Comparison of ENCODE assay signal across 15 cellular contexts in the genomic region with DNA sequence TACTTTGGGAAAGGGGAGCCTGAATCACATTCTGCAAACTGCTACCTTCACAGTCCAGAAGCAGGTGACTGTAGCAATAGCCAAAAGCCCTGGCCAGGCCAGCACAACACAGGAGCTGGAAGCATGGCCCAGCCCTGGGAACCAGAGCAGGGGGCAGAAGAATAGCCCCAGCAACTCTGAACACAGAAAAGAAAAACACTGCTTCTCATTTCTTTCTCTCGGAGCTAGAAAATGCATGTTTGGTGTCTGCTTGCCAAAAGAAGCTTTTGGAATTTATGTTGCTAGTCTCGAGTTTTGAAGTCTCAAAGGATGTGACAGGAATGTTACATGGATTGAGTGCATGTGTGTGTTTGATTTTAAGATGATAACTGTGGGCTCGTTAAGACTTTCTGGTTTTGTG.
DNase-seq lines count a peak whose midpoint lies in the region; ATAC-seq and TF ChIP-seq lines count a peak whose summit lies in the region.
"Had no signal": no experiment of that assay in that cellular context is flagged by ENCODE, and none has a peak within 500 bp of the region (broad histone marks: within the 10 kb centered on the region; RNA-seq: fewer than 3 reads in every experiment).

No MANE protein-coding gene starts in this region.

- H3K4me3 ChIP-seq in fibroblast of mammary gland (ENCODE audit: control insufficient read depth, low read depth, low read length) = no peak overlapping the region

- in situ Hi-C loops in GM13977 (cut with MboI; ENCODE audit: low pct_unique_long_range_greater_than_20kb, low sequenced_read_pairs, unreplicated experiment) = loop anchor here (25.0 kb wide), 1 partner anchor 491 kb away; no protein-coding TSS in a partner anchor

- ATAC-seq in omental fat pad (ENCODE audit: low FRiP score) (peak; percentile 34), HG03439 (IDR thresholded peaks at IDR 0.05; ENCODE audit: unreplicated experiment) (no peak)
- ATAC-seq: T-cell had no signal

- peak overlapping the region; percentile 29; the same call in 1 of the 2 replicates for H3K27ac ChIP-seq in VCaP

- TF ChIP-seq CTCF in VCaP (conservative IDR thresholded peaks at IDR 0.05) = no peak
- TF ChIP-seq CTCF in fibroblast of mammary gland (conservative IDR thresholded peaks at IDR 0.05; ENCODE audit: control insufficient read depth, insufficient read depth, low read depth, low read length) = no peak
- TF ChIP-seq CTCF in omental fat pad (IDR thresholded peaks at IDR 0.05) = no peak
- no peak for TF ChIP-seq CTCF in GM13977 (IDR thresholded peaks at IDR 0.05; ENCODE audit: extremely low read depth, insufficient read depth, missing control alignments)

- DNase-seq in AG20443 (ENCODE audit: low spot score) (peak; percentile 14), fibroblast of mammary gland (ENCODE audit: low read depth) (peak; percentile 4), omental fat pad (ENCODE audit: low spot score) (no peak), NCI-H2107 treated with DMSO at 0.1 percent for 48 hours (lab: John Stamatoyannopoulos, UW; ENCODE audit: unreplicated experiment) (no peak), GM13977 (ENCODE audit: low spot score) (no peak)
- DNase-seq in activated CD4-positive, alpha-beta T cell treated with anti-CD3 and anti-CD28 coated beads, Interleukin-2, amount 50 U/mL, for 1 hour = no peak
- DNase-seq: activated CD4-positive, CD25-positive, alpha-beta regulatory T cell treated with anti-CD3 and anti-CD28 coated beads, Interleukin-2, amount 50 U/mL, for 72 hours; activated naive CD8-positive, alpha-beta T cell treated with anti-CD3 and anti-CD28 coated beads, Interleukin-2, amount 10 ng/mL, durations not matched to agents 7 days and 5 days; DMS79; dorsolateral prefrontal cortex; NCI-H1092; NCI-H2227 treated with DMSO at 0.1 percent for 48 hours; T-cell had no signal

Comparison
In these comparisons a context has a peak if more than half of its experiments do, and no peak if none do; other contexts are left out.
1. DNase-seq: peak in AG20443 (single experiment) and fibroblast of mammary gland (single experiment); none in omental fat pad (single experiment), NCI-H2107 treated with DMSO at 0.1 percent for 48 hours (single experiment), GM13977 (single experiment) and activated CD4-positive, alpha-beta T cell treated with anti-CD3 and anti-CD28 coated beads, Interleukin-2, amount 50 U/mL, for 1 hour (single experiment).